Comparison of ENCODE assay signal across 1 cellular context in the genomic region with DNA sequence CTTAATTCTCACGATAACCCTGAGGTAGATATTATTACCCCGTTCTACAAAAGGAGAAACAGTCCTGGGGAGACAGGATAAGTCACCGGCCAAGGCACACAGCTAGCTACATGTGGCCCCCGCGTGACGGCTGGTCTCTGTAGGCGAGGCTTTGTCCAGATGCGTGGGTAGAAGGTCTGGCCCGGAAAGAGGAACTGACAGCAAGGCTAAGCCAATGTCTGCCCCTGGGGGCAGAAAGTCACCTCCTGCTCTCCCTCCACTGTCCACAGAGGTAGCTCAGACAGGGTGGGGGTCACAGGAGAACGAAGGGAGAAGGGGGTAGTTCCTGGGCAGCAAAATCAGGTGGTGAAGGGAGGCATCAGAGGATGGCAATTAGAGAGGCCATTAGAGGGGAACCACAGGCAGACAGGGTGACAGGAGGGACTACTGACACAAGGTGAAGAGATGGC.
TF ChIP-seq lines count a peak whose summit lies in the region.

No MANE protein-coding gene starts in this region.

TF ChIP-seq in K562, 482 proteins besides CTCF, POLR2A, EP300 and RAD21 (continued from another document):
- TF ChIP-seq CBX2 (IDR thresholded peaks at IDR 0.05; ENCODE audit: insufficient read depth, low read length, poor library complexity, severe bottlenecking) (no peak), TRIM28 (IDR thresholded peaks at IDR 0.05) (no peak), FOS (IDR thresholded peaks at IDR 0.05; ENCODE audit: extremely low read depth, insufficient read length) (no peak), CBFA2T2 (conservative IDR thresholded peaks at IDR 0.05) (0 out of 2 replicates have a peak, but pooled peaks have one; percentile 32), ZNF589 (CRISPR knock-in tag; IDR thresholded peaks at IDR 0.05; ENCODE audit: low read depth) (peak; percentile 40; the same call in 1 of the 2 replicates), POU5F1 (IDR thresholded peaks at IDR 0.05; ENCODE audit: borderline replicate concordance, low read depth, low read length, partially characterized antibody) (no peak), MNT (conservative IDR thresholded peaks at IDR 0.05) (peak; percentile 81 to 86), ZNF165 (CRISPR knock-in tag; IDR thresholded peaks at IDR 0.05; ENCODE audit: borderline replicate concordance) (no peak)
